Comparison of ENCODE assay signal across 27 cellular contexts in the genomic region with DNA sequence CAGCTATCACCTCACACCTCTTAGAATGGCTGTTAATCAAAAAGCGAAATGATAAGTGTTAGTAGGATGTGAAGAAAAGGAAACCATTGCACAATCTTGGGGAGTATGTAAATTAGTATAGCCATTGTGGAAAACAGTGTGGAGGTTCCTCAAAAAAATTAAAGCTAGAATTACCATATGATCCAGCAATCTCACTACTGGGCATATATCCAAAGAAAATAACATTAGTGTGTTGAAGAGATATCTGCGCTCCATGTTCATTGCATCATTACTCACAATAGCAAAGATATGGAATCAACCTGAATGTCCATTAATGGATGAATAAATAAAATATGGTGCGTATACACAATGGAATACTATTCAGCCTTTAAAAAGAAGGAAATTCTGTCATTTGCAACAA.
DNase-seq lines count a peak whose midpoint lies in the region; ATAC-seq and TF ChIP-seq lines count a peak whose summit lies in the region.
"Had no signal": no experiment of that assay in that cellular context is flagged by ENCODE, and none has a peak within 500 bp of the region (broad histone marks: within the 10 kb centered on the region; RNA-seq: fewer than 3 reads in every experiment).

No MANE protein-coding gene starts in this region.

- no peak overlapping the region for H3K14ac ChIP-seq in IMR-90 (replicated peaks; ENCODE audit: low read depth, low read length)

- H4K91ac ChIP-seq in IMR-90 (ENCODE audit: insufficient read depth, low read depth, low read length): no peak overlapping the region

- no peak overlapping the region for H2AK9ac ChIP-seq in IMR-90 (replicated peaks; ENCODE audit: low read depth, low read length, poor library complexity)

- H3K4me2 ChIP-seq in IMR-90 (ENCODE audit: low read depth, low read length): no peak overlapping the region

- no peak for TF ChIP-seq POLR2A in IMR-90 (IDR thresholded peaks at IDR 0.05; ENCODE audit: low read depth, low read length)
- TF ChIP-seq POLR2A in NB4 (IDR thresholded peaks at IDR 0.05; ENCODE audit: extremely low read depth, insufficient read length): no peak

- no peak for TF ChIP-seq RAD21 in IMR-90 (IDR thresholded peaks at IDR 0.05; ENCODE audit: low read length)

- H3K9me3 ChIP-seq in IMR-90 (ENCODE audit: control insufficient read depth, insufficient read depth, low read length): no peaks in the 10 kb centered on the region; the same call in 1 of the 2 replicates
- H3K9me3 ChIP-seq: body of pancreas, HAP-1, heart left ventricle had no signal

- no peak overlapping the region for H2BK120ac ChIP-seq in IMR-90 (ENCODE audit: low read depth, low read length)

- no peak overlapping the region for H3K56ac ChIP-seq in IMR-90 (ENCODE audit: extremely low read depth, insufficient read depth, low read length)

- no peak overlapping the region for H3K9ac ChIP-seq in IMR-90 (ENCODE audit: low read depth, low read length)

- POLR2A ChIA-PET in IMR-90 (lab: Charles Lee; ENCODE audit: unreplicated experiment): no interaction called here

- dilution Hi-C loops in IMR-90 (cut with HindIII; ENCODE audit: low sequenced_read_pairs, unreplicated experiment): no loop called here

- no peak for ATAC-seq in IMR-90 (ENCODE audit: low read depth)
- ATAC-seq in GM18519 (IDR thresholded peaks at IDR 0.05; ENCODE audit: low FRiP score, unreplicated experiment): no peak
- no peak for ATAC-seq in HG02852 (IDR thresholded peaks at IDR 0.05; ENCODE audit: unreplicated experiment)
- ATAC-seq: body of pancreas; heart left ventricle; stimulated activated naive CD8-positive, alpha-beta T cell treated with anti-CD3 and anti-CD28 coated beads, Interleukin-15, Interleukin-2, amounts not matched to agents 100 U/mL and 50 U/mL, for 24 hours had no signal

- peak; percentile 66 for DNase-seq in IMR-90
- peak; percentile 48 for DNase-seq in NB4 (ENCODE audit: low read depth)
- peak; percentile 67 for DNase-seq in amniotic epithelial cell (ENCODE audit: low read depth)
- DNase-seq in fibroblast of mammary gland (ENCODE audit: low read depth): peak; percentile 51
- DNase-seq in T-helper 2 cell: no peak
- no peak for DNase-seq in NCI-H128 (lab: John Stamatoyannopoulos, UW; ENCODE audit: unreplicated experiment)
- DNase-seq: activated CD8-positive, alpha-beta memory T cell treated with anti-CD3 and anti-CD28 coated beads, Interleukin-2, amount 50 U/mL, for 4 hours; activated naive CD8-positive, alpha-beta T cell treated with anti-CD3 and anti-CD28 coated beads, Interleukin-2, amount 10 ng/mL, durations not matched to agents 7 days and 5 days; body of pancreas; CD4-positive, alpha-beta T cell; GF-D8; heart left ventricle; left cardiac atrium; mesendoderm; NCI-H1105; NCI-H2081 treated with DMSO at 0.1 percent for 48 hours; NCI-H524 treated with DMSO at 0.1 percent for 48 hours; nucleus accumbens; SHP77; stimulated activated CD4-positive, alpha-beta T cell treated with anti-CD3 and anti-CD28 coated beads, Interleukin-4, amount 100 ng/mL, for 4 hours; stimulated activated naive CD8-positive, alpha-beta T cell treated with anti-CD3 and anti-CD28 coated beads, Interleukin-15, Interleukin-2, amounts not matched to agents 100 U/mL and 50 U/mL, for 24 hours; T-helper 1 cell; WERI-Rb-1 had no signal

- no peak overlapping the region for H3K23ac ChIP-seq in IMR-90 (ENCODE audit: low read depth, low read length)

- intact Hi-C loops in IMR-90 (cut with micrococcal nuclease): no loop called here

- no peak overlapping the region for H2AFZ ChIP-seq in IMR-90 (replicated peaks; ENCODE audit: low read length, poor library complexity)

- H3K27me3 ChIP-seq in IMR-90 (ENCODE audit: control insufficient read depth, insufficient read depth, low read length): peaks cover 6% of the 10 kb centered on the region
- H3K27me3 ChIP-seq: body of pancreas had no signal

- WGBS in IMR-90 (ENCODE audit: extremely low coverage in 2 of 2, insufficient read length in 1 of 2), 2 experiments: no CpG with 5 or more reads among the region's 3 CpGs

- no peak overlapping the region for H3K18ac ChIP-seq in IMR-90 (ENCODE audit: low read depth, low read length)

- no peak overlapping the region for H2BK5ac ChIP-seq in IMR-90 (ENCODE audit: low read depth, low read length, poor library complexity, severe bottlenecking)

- TF ChIP-seq CTCF in IMR-90 (conservative IDR thresholded peaks at IDR 0.05; ENCODE audit: low read depth, low read length) (no peak), NB4 (IDR thresholded peaks at IDR 0.05; ENCODE audit: low read depth, low read length) (no peak), fibroblast of mammary gland (conservative IDR thresholded peaks at IDR 0.05; ENCODE audit: control insufficient read depth, insufficient read depth, low read depth, low read length) (no peak)

- no peak overlapping the region for H4K5ac ChIP-seq in IMR-90 (ENCODE audit: low read depth, low read length)

- no peak overlapping the region for H2BK15ac ChIP-seq in IMR-90 (ENCODE audit: low read depth, low read length)

- H3K27ac ChIP-seq in IMR-90 (ENCODE audit: insufficient read depth, low read length): no peak overlapping the region
- H3K27ac ChIP-seq: body of pancreas, coronary artery, heart left ventricle, WERI-Rb-1 had no signal

- in situ Hi-C loops in IMR-90 (cut with MboI; ENCODE audit: low sequenced_read_pairs): no loop called here

- H3K79me1 ChIP-seq in IMR-90 (ENCODE audit: low read depth in 1 of 2, low read length in 2 of 2): no peaks in the 10 kb centered on the region

- no peaks in the 10 kb centered on the region for H3K9me1 ChIP-seq in IMR-90 (ENCODE audit: insufficient read depth, low read length)

- no peaks in the 10 kb centered on the region for H3K36me3 ChIP-seq in IMR-90 (ENCODE audit: control insufficient read depth, insufficient read depth, low read length)
- H3K36me3 ChIP-seq: HAP-1, heart left ventricle, WERI-Rb-1 had no signal

- CTCF ChIA-PET in IMR-90 (lab: Yijun Ruan, JAX): interaction anchor here (0.9 kb wide), 1 partner anchor 23 kb away, joined by 3 read pairs; no protein-coding TSS in a partner anchor

- H3K4me3 ChIP-seq in IMR-90 (ENCODE audit: insufficient read depth, low read depth, low read length) (no peak overlapping the region), NB4 (ENCODE audit: low read depth, low read length) (no peak overlapping the region), fibroblast of mammary gland (ENCODE audit: control insufficient read depth, low read depth, low read length) (no peak overlapping the region)
- H3K4me3 ChIP-seq: body of pancreas, coronary artery, HAP-1, heart left ventricle had no signal

- H3K4me1 ChIP-seq in IMR-90 (ENCODE audit: control insufficient read depth, insufficient read depth, low read length): no peaks in the 10 kb centered on the region; the same call in 1 of the 2 replicates
- H3K4me1 ChIP-seq: body of pancreas, HAP-1 had no signal

- no peak overlapping the region for H2BK20ac ChIP-seq in IMR-90 (ENCODE audit: low read depth, low read length)

- BruUV-seq in IMR-90 (replicated peaks; lab: Mats Ljungman, UMichigan): no TSS peak

- peaks cover 6% of the 10 kb centered on the region; the same call in 1 of the 2 replicates for H4K20me1 ChIP-seq in IMR-90 (ENCODE audit: insufficient read depth, low read length)

- no peak overlapping the region for H2AK5ac ChIP-seq in IMR-90 (ENCODE audit: low read depth, low read length)

- no peak overlapping the region for H3K4ac ChIP-seq in IMR-90 (ENCODE audit: low read depth, low read length)

- H4K8ac ChIP-seq in IMR-90 (ENCODE audit: low read depth in 2 of 2, low read length in 2 of 2): no peak overlapping the region

TF ChIP-seq in IMR-90, 13 proteins besides CTCF, POLR2A, EP300 and RAD21:
- TF ChIP-seq CEBPB (IDR thresholded peaks at IDR 0.05; ENCODE audit: low read depth, low read length) (peak; percentile 74), FOS (IDR thresholded peaks at IDR 0.05; ENCODE audit: low read depth, low read length) (no peak), BHLHE40 (IDR thresholded peaks at IDR 0.05; ENCODE audit: low read depth, low read length) (no peak), MAFK (IDR thresholded peaks at IDR 0.05; ENCODE audit: low read depth, low read length) (no peak), CHD1 (IDR thresholded peaks at IDR 0.05; ENCODE audit: low read depth, low read length) (no peak)
- TF ChIP-seq, protein P1, sequence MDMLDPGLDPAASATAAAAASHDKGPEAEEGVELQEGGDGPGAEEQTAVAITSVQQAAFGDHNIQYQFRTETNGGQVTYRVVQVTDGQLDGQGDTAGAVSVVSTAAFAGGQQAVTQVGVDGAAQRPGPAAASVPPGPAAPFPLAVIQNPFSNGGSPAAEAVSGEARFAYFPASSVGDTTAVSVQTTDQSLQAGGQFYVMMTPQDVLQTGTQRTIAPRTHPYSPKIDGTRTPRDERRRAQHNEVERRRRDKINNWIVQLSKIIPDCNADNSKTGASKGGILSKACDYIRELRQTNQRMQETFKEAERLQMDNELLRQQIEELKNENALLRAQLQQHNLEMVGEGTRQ (IDR thresholded peaks at IDR 0.05; ENCODE audit: low read depth, low read length): no peak
- TF ChIP-seq, protein P2, sequence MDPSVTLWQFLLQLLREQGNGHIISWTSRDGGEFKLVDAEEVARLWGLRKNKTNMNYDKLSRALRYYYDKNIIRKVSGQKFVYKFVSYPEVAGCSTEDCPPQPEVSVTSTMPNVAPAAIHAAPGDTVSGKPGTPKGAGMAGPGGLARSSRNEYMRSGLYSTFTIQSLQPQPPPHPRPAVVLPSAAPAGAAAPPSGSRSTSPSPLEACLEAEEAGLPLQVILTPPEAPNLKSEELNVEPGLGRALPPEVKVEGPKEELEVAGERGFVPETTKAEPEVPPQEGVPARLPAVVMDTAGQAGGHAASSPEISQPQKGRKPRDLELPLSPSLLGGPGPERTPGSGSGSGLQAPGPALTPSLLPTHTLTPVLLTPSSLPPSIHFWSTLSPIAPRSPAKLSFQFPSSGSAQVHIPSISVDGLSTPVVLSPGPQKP (IDR thresholded peaks at IDR 0.05; ENCODE audit: borderline replicate concordance, low read depth, low read length): no peak
TF ChIP-seq in IMR-90: peak in this region for 1.

Comparison
In these comparisons a context has a peak if more than half of its experiments do, and no peak if none do; other contexts are left out.
1. DNase-seq: peak in IMR-90 (single experiment), NB4 (single experiment), amniotic epithelial cell (single experiment) and fibroblast of mammary gland (single experiment); none in T-helper 2 cell (0 of 5) and NCI-H128 (single experiment).